Comparison of ENCODE assay signal across 11 cellular contexts in the genomic region with DNA sequence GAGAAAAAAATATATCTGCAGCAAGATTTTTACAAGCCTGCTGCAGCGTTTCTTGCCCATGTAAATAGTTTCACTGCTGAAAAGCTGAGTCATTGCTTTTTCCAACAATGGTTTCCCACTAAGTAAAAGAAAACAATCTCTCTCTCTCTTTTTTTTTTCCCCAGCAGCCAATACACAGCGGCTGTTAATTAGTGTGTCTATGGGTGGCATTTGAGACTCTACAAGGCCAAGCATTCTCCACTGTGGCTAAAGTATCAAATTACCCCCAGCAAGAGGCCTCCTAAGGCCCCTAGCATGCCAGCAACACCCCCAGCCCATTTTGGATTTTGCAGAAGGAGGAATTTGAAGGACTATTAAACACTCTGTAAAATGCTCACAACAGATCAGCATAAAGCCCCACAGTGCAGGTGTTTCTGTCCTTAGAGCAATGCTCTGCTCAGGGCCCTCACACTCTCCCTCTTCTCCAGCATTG.
A peak's percentile ranks its signal among the peaks of the same experiment; 100 is the strongest.
DNase-seq lines count a peak whose midpoint lies in the region; ATAC-seq and TF ChIP-seq lines count a peak whose summit lies in the region.
"Had no signal": no experiment of that assay in that cellular context is flagged by ENCODE, and none has a peak within 500 bp of the region (broad histone marks: within the 10 kb centered on the region; RNA-seq: fewer than 3 reads in every experiment).

No MANE protein-coding gene starts in this region.

- intact Hi-C loops in prostate gland (cut with DNase I): no loop called here

- H3K4ac ChIP-seq in trophoblast cell (ENCODE audit: low read depth, low read length): no peak overlapping the region

- H2BK120ac ChIP-seq in trophoblast cell (ENCODE audit: insufficient read depth, low read length, poor library complexity): no peak overlapping the region

- H2AFZ ChIP-seq in fibroblast of lung (ENCODE audit: low read length) (no peak overlapping the region), trophoblast cell (ENCODE audit: insufficient read depth, low read length, poor library complexity) (no peak overlapping the region)

- no peak overlapping the region for H4K12ac ChIP-seq in trophoblast cell (ENCODE audit: low read depth, low read length)

- H3K9ac ChIP-seq in fibroblast of lung (ENCODE audit: insufficient read depth, low read length) (no peak overlapping the region), trophoblast cell (ENCODE audit: low read length) (no peak overlapping the region)

- no peak overlapping the region for H3K14ac ChIP-seq in trophoblast cell (ENCODE audit: low read length)

- H3K9me3 ChIP-seq in fibroblast of lung (ENCODE audit: control insufficient read depth, insufficient read depth, low read depth, low read length) (no peaks in the 10 kb centered on the region), prostate gland (no peaks in the 10 kb centered on the region), trophoblast cell (ENCODE audit: insufficient read depth, low read depth, low read length) (no peaks in the 10 kb centered on the region)
- H3K9me3 ChIP-seq: gastrocnemius medialis had no signal

- no peak overlapping the region for H4K8ac ChIP-seq in trophoblast cell (ENCODE audit: low read depth, low read length)

- H4K20me1 ChIP-seq in fibroblast of lung (ENCODE audit: control insufficient read depth, extremely low read depth, insufficient read depth, low read length): no peaks in the 10 kb centered on the region

- no peak overlapping the region for H3K18ac ChIP-seq in trophoblast cell (ENCODE audit: low read length)

- H3K23ac ChIP-seq in trophoblast cell (ENCODE audit: low read length): no peak overlapping the region

- H3K27ac ChIP-seq in fibroblast of lung (ENCODE audit: insufficient read depth, low read length) (no peak overlapping the region), prostate gland (no peak overlapping the region), trophoblast cell (ENCODE audit: low read depth, low read length) (no peak overlapping the region)
- H3K27ac ChIP-seq: gastrocnemius medialis had no signal

- H3K79me2 ChIP-seq in fibroblast of lung (ENCODE audit: control insufficient read depth, insufficient read depth, low read length) (no peaks in the 10 kb centered on the region), trophoblast cell (ENCODE audit: control insufficient read depth, insufficient read depth, low read length, poor library complexity) (no peaks in the 10 kb centered on the region)

- H3K4me1 ChIP-seq in fibroblast of lung (ENCODE audit: control insufficient read depth, extremely low read depth, insufficient read depth, low read length) (peaks cover 2% of the 10 kb centered on the region), prostate gland (replicated peaks) (peaks cover 8% of the 10 kb centered on the region), trophoblast cell (ENCODE audit: control insufficient read depth in 1 of 2, insufficient read depth in 2 of 2, low read length in 2 of 2) (no peaks in the 10 kb centered on the region)
- H3K4me1 ChIP-seq: gastrocnemius medialis had no signal

- H3K27me3 ChIP-seq in fibroblast of lung (ENCODE audit: control insufficient read depth, insufficient read depth, low read length) (no peaks in the 10 kb centered on the region), prostate gland (replicated peaks; ENCODE audit: insufficient read depth) (no peaks in the 10 kb centered on the region), trophoblast cell (ENCODE audit: insufficient read depth, low read length) (no peaks in the 10 kb centered on the region)
- H3K27me3 ChIP-seq: gastrocnemius medialis had no signal

- H3K36me3 ChIP-seq in fibroblast of lung (ENCODE audit: control insufficient read depth, insufficient read depth, low read length): no peaks in the 10 kb centered on the region
- H3K36me3 ChIP-seq in prostate gland: no peaks in the 10 kb centered on the region
- no peaks in the 10 kb centered on the region for H3K36me3 ChIP-seq in trophoblast cell (ENCODE audit: control insufficient read depth in 1 of 2, insufficient read depth in 2 of 2, low read length in 2 of 2)
- H3K36me3 ChIP-seq: gastrocnemius medialis had no signal

- TF ChIP-seq CTCF in fibroblast of lung (conservative IDR thresholded peaks at IDR 0.05 in 1 of 2, IDR thresholded peaks at IDR 0.05 in 1 of 2; ENCODE audit: low read depth in 1 of 2, low read length in 2 of 2) (no peak), prostate gland (IDR thresholded peaks at IDR 0.05) (no peak)

- no peak for ATAC-seq in GM18909 (IDR thresholded peaks at IDR 0.05; ENCODE audit: poor library complexity, unreplicated experiment)
- ATAC-seq: activated CD8-positive, alpha-beta T cell treated with anti-CD3 and anti-CD28 coated beads for 36 hours; gastrocnemius medialis had no signal

- no peak overlapping the region for H4K91ac ChIP-seq in trophoblast cell (ENCODE audit: low read depth, low read length)

- 7% methylated on average over 2 of the region's 2 CpGs for WGBS in prostate gland
- WGBS in trophoblast cell (ENCODE audit: extremely low coverage, insufficient coverage, insufficient read length): no CpG with 5 or more reads among the region's 2 CpGs

- H3K4me3 ChIP-seq in fibroblast of lung (replicated peaks in 1 of 4; ENCODE audit: control extremely low read depth in 1 of 4, insufficient read depth in 1 of 4, low read depth in 3 of 4, low read length in 4 of 4) (no peak overlapping the region), prostate gland (no peak overlapping the region), trophoblast cell (ENCODE audit: low read depth, low read length) (no peak overlapping the region)
- H3K4me3 ChIP-seq: gastrocnemius medialis had no signal

- H2BK12ac ChIP-seq in trophoblast cell (ENCODE audit: low read length): no peak overlapping the region

- TF ChIP-seq POLR2A in prostate gland (IDR thresholded peaks at IDR 0.05): no peak

- no peak overlapping the region for H3K4me2 ChIP-seq in fibroblast of lung (ENCODE audit: extremely low read depth, insufficient read depth, low read length)
- H3K4me2 ChIP-seq in trophoblast cell (ENCODE audit: low read length): no peak overlapping the region

- H2AK5ac ChIP-seq in trophoblast cell (ENCODE audit: low read length): no peak overlapping the region

- DNase-seq in HCEC 1CT (peak; percentile 5), NCI-H526 treated with DMSO at 0.1 percent for 48 hours (lab: John Stamatoyannopoulos, UW) (peak; percentile 8), fibroblast of lung (ENCODE audit: low read depth in 2 of 2) (peak; percentile 58 to 76), prostate gland (ENCODE audit: low spot score) (peak; percentile 26), trophoblast cell (no peak)
- DNase-seq in NK-92 treated with Interleukin-12 subunit alpha and Interleukin-12 subunit beta, amount 100 ng/mL, for 24 hours (lab: John Stamatoyannopoulos, UW): no peak
- no peak for DNase-seq in stimulated activated naive CD4-positive, alpha-beta T cell treated with Interleukin-2 at 50 U/mL for 16 hours (lab: John Stamatoyannopoulos, UW)
- DNase-seq: activated CD8-positive, alpha-beta T cell treated with anti-CD3 and anti-CD28 coated beads for 36 hours; gastrocnemius medialis; stimulated activated CD4-positive, alpha-beta T cell treated with anti-CD3 and anti-CD28 coated beads, Interleukin-4, amount 100 ng/mL, for 1 hour had no signal

- no peaks in the 10 kb centered on the region for H3K79me1 ChIP-seq in trophoblast cell (ENCODE audit: low read length)

- no peak overlapping the region for H2BK5ac ChIP-seq in trophoblast cell (ENCODE audit: low read depth, low read length, poor library complexity)

Comparison
In these comparisons a context has a peak if more than half of its experiments do, and no peak if none do; other contexts are left out.
1. DNase-seq: peak in HCEC 1CT (single experiment), NCI-H526 treated with DMSO at 0.1 percent for 48 hours (single experiment), fibroblast of lung (2 of 2) and prostate gland (single experiment); none in NK-92 treated with Interleukin-12 subunit alpha and Interleukin-12 subunit beta, amount 100 ng/mL, for 24 hours (single experiment), trophoblast cell (0 of 2) and stimulated activated naive CD4-positive, alpha-beta T cell treated with Interleukin-2 at 50 U/mL for 16 hours (single experiment).